In genomic region chr7:134547738-134548054, GRCh38 we compare ENCODE assay signal across 8 cellular contexts. TPM values are rescaled to one million over a fixed set of nuclear protein-coding genes. Genes with fewer than 3 reads are reported as not detected.
A peak's percentile ranks its signal among the peaks of the same experiment; 100 is the strongest.
DNase-seq lines count a peak whose midpoint lies in the region; ATAC-seq and TF ChIP-seq lines count a peak whose summit lies in the region.

No MANE protein-coding gene starts in this region.

- H3K36me3 ChIP-seq in Karpas-422 (ENCODE audit: insufficient read depth, low read length) (no peaks in the 10 kb centered on the region), endocrine pancreas (ENCODE audit: control insufficient read depth, insufficient read depth, low read length) (no peaks in the 10 kb centered on the region), mucosa of rectum (ENCODE audit: control insufficient read depth in 2 of 2, insufficient read depth in 2 of 2, low read length in 2 of 2) (no peaks in the 10 kb centered on the region)

- H3K9me2 ChIP-seq in Karpas-422 (replicated peaks; ENCODE audit: insufficient read depth, low read length): no peaks in the 10 kb centered on the region

- peak; percentile 59 for ATAC-seq in GM21786 (IDR thresholded peaks at IDR 0.05; ENCODE audit: unreplicated experiment)

- no peaks in the 10 kb centered on the region for H4K20me1 ChIP-seq in Karpas-422 (ENCODE audit: insufficient read depth, low read depth, low read length)

- H3K9ac ChIP-seq in Karpas-422 (ENCODE audit: low read length) (no peak overlapping the region), endocrine pancreas (ENCODE audit: control insufficient read depth, insufficient read depth, low read length) (no peak overlapping the region), mucosa of rectum (ENCODE audit: low read depth in 1 of 2, low read length in 2 of 2) (peak overlapping the region; percentile 47 to 72)

- no peaks in the 10 kb centered on the region for H3K9me3 ChIP-seq in Karpas-422 (ENCODE audit: low read length)
- H3K9me3 ChIP-seq in endocrine pancreas (ENCODE audit: control insufficient read depth, low read length): no peaks in the 10 kb centered on the region
- H3K9me3 ChIP-seq in mucosa of rectum (ENCODE audit: control insufficient read depth in 2 of 2, low read length in 2 of 2): no peaks in the 10 kb centered on the region

- H3K4me2 ChIP-seq in Karpas-422 (ENCODE audit: low read depth, low read length, poor library complexity, severe bottlenecking): peak overlapping the region; percentile 10

- H3K79me2 ChIP-seq in Karpas-422 (ENCODE audit: low read length): no peaks in the 10 kb centered on the region

- H3K27ac ChIP-seq in Karpas-422 (ENCODE audit: low read length) (no peak overlapping the region), mucosa of rectum (ENCODE audit: low read depth in 2 of 2, low read length in 2 of 2) (no peak overlapping the region)

- H3K4me3 ChIP-seq in Karpas-422 (ENCODE audit: low read length) (no peak overlapping the region), endocrine pancreas (ENCODE audit: control insufficient read depth, insufficient read depth, low read length) (peak overlapping the region; percentile 24), mucosa of rectum (ENCODE audit: low read length in 2 of 2) (peak overlapping the region; percentile 64 to 76)

- H3K4me1 ChIP-seq in Karpas-422 (ENCODE audit: low read length): peaks cover 7% of the 10 kb centered on the region
- no peaks in the 10 kb centered on the region for H3K4me1 ChIP-seq in endocrine pancreas (ENCODE audit: control insufficient read depth, insufficient read depth, low read length)
- peaks cover 4 to 5% of the 10 kb centered on the region in 2 donors for H3K4me1 ChIP-seq in mucosa of rectum (ENCODE audit: control insufficient read depth in 2 of 2, insufficient read depth in 2 of 2, low read length in 2 of 2)

- DNase-seq in GM10266 (ENCODE audit: extremely low spot score) (peak; percentile 60), Karpas-422 (no peak), cerebellar cortex (ENCODE audit: low spot score) (no peak), cerebellum (ENCODE audit: low spot score) (no peak)
- DNase-seq in effector CD4-positive, alpha-beta T cell: no peak

- H2AFZ ChIP-seq in Karpas-422 (ENCODE audit: low read length): no peak overlapping the region

- no peak for TF ChIP-seq CTCF in GM10266 (IDR thresholded peaks at IDR 0.05; ENCODE audit: control insufficient read depth, insufficient read depth, low read depth, missing control alignments)

- H3K27me3 ChIP-seq in Karpas-422 (ENCODE audit: low read length): no peaks in the 10 kb centered on the region
- H3K27me3 ChIP-seq in endocrine pancreas (ENCODE audit: control insufficient read depth, insufficient read depth, low read length): no peaks in the 10 kb centered on the region
- no peaks in the 10 kb centered on the region for H3K27me3 ChIP-seq in mucosa of rectum (ENCODE audit: control insufficient read depth in 2 of 2, insufficient read depth in 2 of 2, low read length in 2 of 2)

RNA-seq across cellular contexts. Expression of gene AKR1B15, which starts 1.2 kb away (rescaled TPM):
- total RNA-seq in Karpas-422 (2014; rRNA removed; shearing (Covaris generic); ENCODE audit: low replicate concordance): not detected in 2 replicates
- not detected for total RNA-seq in cerebellum

RNA-seq across cellular contexts. Expression of gene AKR1B10, which starts 20.3 kb away (rescaled TPM):
- total RNA-seq in Karpas-422 (2014; rRNA removed; shearing (Covaris generic); ENCODE audit: low replicate concordance): not detected in 2 replicates
- 0.54 TPM for total RNA-seq in cerebellum

Comparison
In these comparisons a context has a peak if more than half of its experiments do, and no peak if none do; other contexts are left out.
1. H3K9ac ChIP-seq: peak in mucosa of rectum (2 of 2); none in Karpas-422 (single experiment) and endocrine pancreas (single experiment).